ENCODE assay signal across 1 cellular context in the genomic region with DNA sequence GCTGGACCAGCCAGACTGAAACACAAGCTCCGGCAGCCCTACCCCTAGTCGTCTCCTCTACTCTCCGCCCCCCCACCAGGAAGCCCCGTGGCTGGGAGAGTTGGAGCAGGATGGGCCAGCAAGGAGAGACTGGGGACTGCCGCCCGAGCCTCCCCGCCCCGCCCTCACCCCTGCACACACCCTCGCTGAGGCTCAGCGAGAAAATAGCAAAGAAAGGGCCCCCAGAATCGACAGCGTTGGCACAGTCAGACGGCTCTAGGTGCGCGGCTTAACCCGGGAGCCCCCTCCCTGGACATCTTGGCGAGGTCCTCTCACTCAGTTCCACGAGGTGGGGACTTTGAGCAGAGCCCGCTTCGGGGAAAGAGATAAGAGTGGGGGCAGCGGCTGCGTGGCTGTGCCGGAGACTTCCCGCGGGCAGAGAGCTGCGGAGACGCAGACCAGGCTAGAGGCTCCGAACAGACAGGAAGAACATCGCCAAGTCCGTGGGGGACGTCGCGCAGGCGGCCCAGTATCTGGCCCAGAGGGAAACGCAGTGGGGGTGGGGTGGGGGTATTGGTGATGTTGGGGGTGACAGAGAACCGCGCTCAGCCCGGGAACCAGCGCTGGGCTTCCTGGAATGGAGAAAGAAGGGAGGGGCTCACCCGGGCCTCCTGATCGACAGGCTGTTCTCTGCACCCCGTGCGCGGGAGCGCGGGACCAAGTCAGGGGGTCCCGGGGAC.
TF ChIP-seq lines count a peak whose summit lies in the region.

No MANE protein-coding gene starts in this region.

TF ChIP-seq in K562, 482 proteins besides CTCF, POLR2A, EP300 and RAD21 (continued from another document and continues in another):
- no peak for TF ChIP-seq ZNF174 (CRISPR knock-in tag; IDR thresholded peaks at IDR 0.05)
- TF ChIP-seq POLR2G (IDR thresholded peaks at IDR 0.05; ENCODE audit: low read depth, low read length) = peak; percentile 78
- TF ChIP-seq CBFB (CRISPR knock-in tag; IDR thresholded peaks at IDR 0.05) = no peak
- no peak for TF ChIP-seq TBP (optimal IDR thresholded peaks at IDR 0.05; ENCODE audit: low read depth, low read length)
- TF ChIP-seq OTX1 (CRISPR knock-in tag; IDR thresholded peaks at IDR 0.05) = no peak
- no peak for TF ChIP-seq GABPB2 (CRISPR knock-in tag; conservative IDR thresholded peaks at IDR 0.05)
- 0 out of 2 replicates have a peak, but pooled peaks have one; percentile 7 for TF ChIP-seq BCOR (IDR thresholded peaks at IDR 0.05)
- TF ChIP-seq JUN (IDR thresholded peaks at IDR 0.05; ENCODE audit: borderline replicate concordance, low read depth, low read length) = no peak
- TF ChIP-seq JUN (CRISPR knock-in tag; IDR thresholded peaks at IDR 0.05; ENCODE audit: borderline replicate concordance) = no peak
- peak; percentile 8; the same call in 1 of the 2 replicates for TF ChIP-seq ZNF316 (IDR thresholded peaks at IDR 0.05)
- TF ChIP-seq HMG20B (CRISPR knock-in tag; IDR thresholded peaks at IDR 0.05) = no peak
- TF ChIP-seq, protein P1, sequence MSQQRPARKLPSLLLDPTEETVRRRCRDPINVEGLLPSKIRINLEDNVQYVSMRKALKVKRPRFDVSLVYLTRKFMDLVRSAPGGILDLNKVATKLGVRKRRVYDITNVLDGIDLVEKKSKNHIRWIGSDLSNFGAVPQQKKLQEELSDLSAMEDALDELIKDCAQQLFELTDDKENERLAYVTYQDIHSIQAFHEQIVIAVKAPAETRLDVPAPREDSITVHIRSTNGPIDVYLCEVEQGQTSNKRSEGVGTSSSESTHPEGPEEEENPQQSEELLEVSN (IDR thresholded peaks at IDR 0.05; ENCODE audit: borderline replicate concordance in 1 of 2, extremely low read depth in 1 of 2, insufficient read depth in 1 of 2, insufficient read length in 1 of 2, low read depth in 1 of 2, low read length in 1 of 2, poor library complexity in 1 of 2, severe bottlenecking in 1 of 2) = peak in 1 of 2 experiments; percentile 55
- TF ChIP-seq, protein P2, sequence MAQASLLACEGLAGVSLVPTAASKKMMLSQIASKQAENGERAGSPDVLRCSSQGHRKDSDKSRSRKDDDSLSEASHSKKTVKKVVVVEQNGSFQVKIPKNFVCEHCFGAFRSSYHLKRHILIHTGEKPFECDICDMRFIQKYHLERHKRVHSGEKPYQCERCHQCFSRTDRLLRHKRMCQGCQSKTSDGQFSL (CRISPR knock-in tag; IDR thresholded peaks at IDR 0.05) = peak; percentile 79; the same call in 1 of the 2 replicates
- TF ChIP-seq, protein P2 (tag; IDR thresholded peaks at IDR 0.05) = peak in 1 of 2 experiments; percentile 31; a peak in 1 of 4 replicates
- no peak for TF ChIP-seq ZNF76 (CRISPR knock-in tag; IDR thresholded peaks at IDR 0.05; ENCODE audit: borderline replicate concordance)
- TF ChIP-seq ILF3 (IDR thresholded peaks at IDR 0.05; ENCODE audit: borderline replicate concordance) = no peak
- no peak for TF ChIP-seq RBM15 (IDR thresholded peaks at IDR 0.05; ENCODE audit: insufficient read depth, low read length)
- TF ChIP-seq ASH1L (IDR thresholded peaks at IDR 0.05; ENCODE audit: borderline replicate concordance, low read depth, partially characterized antibody) = no peak
- TF ChIP-seq, protein P3, sequence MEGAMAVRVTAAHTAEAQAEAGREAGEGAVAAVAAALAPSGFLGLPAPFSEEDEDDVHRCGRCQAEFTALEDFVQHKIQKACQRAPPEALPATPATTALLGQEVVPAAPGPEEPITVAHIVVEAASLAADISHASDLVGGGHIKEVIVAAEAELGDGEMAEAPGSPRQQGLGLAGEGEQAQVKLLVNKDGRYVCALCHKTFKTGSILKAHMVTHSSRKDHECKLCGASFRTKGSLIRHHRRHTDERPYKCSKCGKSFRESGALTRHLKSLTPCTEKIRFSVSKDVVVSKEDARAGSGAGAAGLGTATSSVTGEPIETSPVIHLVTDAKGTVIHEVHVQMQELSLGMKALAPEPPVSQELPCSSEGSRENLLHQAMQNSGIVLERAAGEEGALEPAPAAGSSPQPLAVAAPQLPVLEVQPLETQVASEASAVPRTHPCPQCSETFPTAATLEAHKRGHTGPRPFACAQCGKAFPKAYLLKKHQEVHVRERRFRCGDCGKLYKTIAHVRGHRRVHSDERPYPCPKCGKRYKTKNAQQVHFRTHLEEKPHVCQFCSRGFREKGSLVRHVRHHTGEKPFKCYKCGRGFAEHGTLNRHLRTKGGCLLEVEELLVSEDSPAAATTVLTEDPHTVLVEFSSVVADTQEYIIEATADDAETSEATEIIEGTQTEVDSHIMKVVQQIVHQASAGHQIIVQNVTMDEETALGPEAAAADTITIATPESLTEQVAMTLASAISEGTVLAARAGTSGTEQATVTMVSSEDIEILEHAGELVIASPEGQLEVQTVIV (CRISPR knock-in tag; IDR thresholded peaks at IDR 0.05; ENCODE audit: borderline replicate concordance) = no peak
- TF ChIP-seq, protein P4, sequence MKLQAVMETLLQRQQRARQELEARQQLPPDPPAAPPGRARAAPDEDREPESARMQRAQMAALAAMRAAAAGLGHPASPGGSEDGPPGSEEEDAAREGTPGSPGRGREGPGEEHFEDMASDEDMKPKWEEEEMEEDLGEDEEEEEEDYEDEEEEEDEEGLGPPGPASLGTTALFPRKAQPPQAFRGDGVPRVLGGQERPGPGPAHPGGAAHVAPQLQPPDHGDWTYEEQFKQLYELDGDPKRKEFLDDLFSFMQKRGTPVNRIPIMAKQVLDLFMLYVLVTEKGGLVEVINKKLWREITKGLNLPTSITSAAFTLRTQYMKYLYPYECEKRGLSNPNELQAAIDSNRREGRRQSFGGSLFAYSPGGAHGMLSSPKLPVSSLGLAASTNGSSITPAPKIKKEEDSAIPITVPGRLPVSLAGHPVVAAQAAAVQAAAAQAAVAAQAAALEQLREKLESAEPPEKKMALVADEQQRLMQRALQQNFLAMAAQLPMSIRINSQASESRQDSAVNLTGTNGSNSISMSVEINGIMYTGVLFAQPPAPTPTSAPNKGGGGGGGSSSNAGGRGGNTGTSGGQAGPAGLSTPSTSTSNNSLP (IDR thresholded peaks at IDR 0.05; ENCODE audit: borderline replicate concordance, low read depth, low read length) = no peak
- peak; percentile 19; the same call in 1 of the 2 replicates for TF ChIP-seq ATF7 (IDR thresholded peaks at IDR 0.05)
- no peak for TF ChIP-seq ZNF551 (CRISPR knock-in tag; IDR thresholded peaks at IDR 0.05)
- TF ChIP-seq, protein P5, sequence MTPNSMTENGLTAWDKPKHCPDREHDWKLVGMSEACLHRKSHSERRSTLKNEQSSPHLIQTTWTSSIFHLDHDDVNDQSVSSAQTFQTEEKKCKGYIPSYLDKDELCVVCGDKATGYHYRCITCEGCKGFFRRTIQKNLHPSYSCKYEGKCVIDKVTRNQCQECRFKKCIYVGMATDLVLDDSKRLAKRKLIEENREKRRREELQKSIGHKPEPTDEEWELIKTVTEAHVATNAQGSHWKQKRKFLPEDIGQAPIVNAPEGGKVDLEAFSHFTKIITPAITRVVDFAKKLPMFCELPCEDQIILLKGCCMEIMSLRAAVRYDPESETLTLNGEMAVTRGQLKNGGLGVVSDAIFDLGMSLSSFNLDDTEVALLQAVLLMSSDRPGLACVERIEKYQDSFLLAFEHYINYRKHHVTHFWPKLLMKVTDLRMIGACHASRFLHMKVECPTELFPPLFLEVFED (CRISPR knock-in tag; conservative IDR thresholded peaks at IDR 0.05) = no peak
- peak; percentile 31 for TF ChIP-seq HMGN3 (IDR thresholded peaks at IDR 0.05; ENCODE audit: borderline replicate concordance, extremely low read depth, insufficient read length, low read depth, low read length)
- TF ChIP-seq ZBTB1 (CRISPR knock-in tag; IDR thresholded peaks at IDR 0.05; ENCODE audit: borderline replicate concordance, low read depth) = no peak
- no peak for TF ChIP-seq ZFP36 (IDR thresholded peaks at IDR 0.05; ENCODE audit: low read depth, low read length, partially characterized antibody)
- TF ChIP-seq RBM14 (IDR thresholded peaks at IDR 0.05; ENCODE audit: borderline replicate concordance, insufficient read depth, low read depth, low read length) = no peak
- TF ChIP-seq PHTF2 (CRISPR knock-in tag; IDR thresholded peaks at IDR 0.05) = no peak
- TF ChIP-seq FOXP1 (CRISPR knock-in tag; IDR thresholded peaks at IDR 0.05) = no peak
- no peak for TF ChIP-seq NFRKB (IDR thresholded peaks at IDR 0.05; ENCODE audit: low read depth)
- TF ChIP-seq POLR3A (IDR thresholded peaks at IDR 0.05; ENCODE audit: borderline replicate concordance, extremely low read depth, insufficient read depth, insufficient read length) = no peak
- TF ChIP-seq, protein P6, sequence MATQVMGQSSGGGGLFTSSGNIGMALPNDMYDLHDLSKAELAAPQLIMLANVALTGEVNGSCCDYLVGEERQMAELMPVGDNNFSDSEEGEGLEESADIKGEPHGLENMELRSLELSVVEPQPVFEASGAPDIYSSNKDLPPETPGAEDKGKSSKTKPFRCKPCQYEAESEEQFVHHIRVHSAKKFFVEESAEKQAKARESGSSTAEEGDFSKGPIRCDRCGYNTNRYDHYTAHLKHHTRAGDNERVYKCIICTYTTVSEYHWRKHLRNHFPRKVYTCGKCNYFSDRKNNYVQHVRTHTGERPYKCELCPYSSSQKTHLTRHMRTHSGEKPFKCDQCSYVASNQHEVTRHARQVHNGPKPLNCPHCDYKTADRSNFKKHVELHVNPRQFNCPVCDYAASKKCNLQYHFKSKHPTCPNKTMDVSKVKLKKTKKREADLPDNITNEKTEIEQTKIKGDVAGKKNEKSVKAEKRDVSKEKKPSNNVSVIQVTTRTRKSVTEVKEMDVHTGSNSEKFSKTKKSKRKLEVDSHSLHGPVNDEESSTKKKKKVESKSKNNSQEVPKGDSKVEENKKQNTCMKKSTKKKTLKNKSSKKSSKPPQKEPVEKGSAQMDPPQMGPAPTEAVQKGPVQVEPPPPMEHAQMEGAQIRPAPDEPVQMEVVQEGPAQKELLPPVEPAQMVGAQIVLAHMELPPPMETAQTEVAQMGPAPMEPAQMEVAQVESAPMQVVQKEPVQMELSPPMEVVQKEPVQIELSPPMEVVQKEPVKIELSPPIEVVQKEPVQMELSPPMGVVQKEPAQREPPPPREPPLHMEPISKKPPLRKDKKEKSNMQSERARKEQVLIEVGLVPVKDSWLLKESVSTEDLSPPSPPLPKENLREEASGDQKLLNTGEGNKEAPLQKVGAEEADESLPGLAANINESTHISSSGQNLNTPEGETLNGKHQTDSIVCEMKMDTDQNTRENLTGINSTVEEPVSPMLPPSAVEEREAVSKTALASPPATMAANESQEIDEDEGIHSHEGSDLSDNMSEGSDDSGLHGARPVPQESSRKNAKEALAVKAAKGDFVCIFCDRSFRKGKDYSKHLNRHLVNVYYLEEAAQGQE (CRISPR knock-in tag; IDR thresholded peaks at IDR 0.05; ENCODE audit: low read depth) = no peak
- TF ChIP-seq, protein P7, sequence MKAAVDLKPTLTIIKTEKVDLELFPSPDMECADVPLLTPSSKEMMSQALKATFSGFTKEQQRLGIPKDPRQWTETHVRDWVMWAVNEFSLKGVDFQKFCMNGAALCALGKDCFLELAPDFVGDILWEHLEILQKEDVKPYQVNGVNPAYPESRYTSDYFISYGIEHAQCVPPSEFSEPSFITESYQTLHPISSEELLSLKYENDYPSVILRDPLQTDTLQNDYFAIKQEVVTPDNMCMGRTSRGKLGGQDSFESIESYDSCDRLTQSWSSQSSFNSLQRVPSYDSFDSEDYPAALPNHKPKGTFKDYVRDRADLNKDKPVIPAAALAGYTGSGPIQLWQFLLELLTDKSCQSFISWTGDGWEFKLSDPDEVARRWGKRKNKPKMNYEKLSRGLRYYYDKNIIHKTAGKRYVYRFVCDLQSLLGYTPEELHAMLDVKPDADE (conservative IDR thresholded peaks at IDR 0.05; ENCODE audit: control insufficient read depth, low read depth, low read length) = no peak; the same call in 1 of the 2 replicates
- TF ChIP-seq HNRNPUL1 (IDR thresholded peaks at IDR 0.05; ENCODE audit: low read length) = no peak
- no peak for TF ChIP-seq ZEB2 (IDR thresholded peaks at IDR 0.05)
- no peak for TF ChIP-seq ZNF23 (CRISPR knock-in tag; IDR thresholded peaks at IDR 0.05)
- no peak for TF ChIP-seq NFE2L1 (tag; IDR thresholded peaks at IDR 0.05; ENCODE audit: borderline replicate concordance, low read depth)
- TF ChIP-seq MTA3 (IDR thresholded peaks at IDR 0.05; ENCODE audit: borderline replicate concordance) = 0 out of 2 replicates have a peak, but pooled peaks have one; percentile 15
- no peak for TF ChIP-seq MIER1 (IDR thresholded peaks at IDR 0.05; ENCODE audit: low read depth)
- TF ChIP-seq, protein P8, sequence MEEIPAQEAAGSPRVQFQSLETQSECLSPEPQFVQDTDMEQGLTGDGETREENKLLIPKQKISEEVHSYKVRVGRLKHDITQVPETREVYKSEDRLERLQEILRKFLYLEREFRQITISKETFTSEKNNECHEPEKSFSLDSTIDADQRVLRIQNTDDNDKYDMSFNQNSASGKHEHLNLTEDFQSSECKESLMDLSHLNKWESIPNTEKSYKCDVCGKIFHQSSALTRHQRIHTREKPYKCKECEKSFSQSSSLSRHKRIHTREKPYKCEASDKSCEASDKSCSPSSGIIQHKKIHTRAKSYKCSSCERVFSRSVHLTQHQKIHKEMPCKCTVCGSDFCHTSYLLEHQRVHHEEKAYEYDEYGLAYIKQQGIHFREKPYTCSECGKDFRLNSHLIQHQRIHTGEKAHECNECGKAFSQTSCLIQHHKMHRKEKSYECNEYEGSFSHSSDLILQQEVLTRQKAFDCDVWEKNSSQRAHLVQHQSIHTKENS (CRISPR knock-in tag; IDR thresholded peaks at IDR 0.05) = no peak
- no peak for TF ChIP-seq TEAD2 (tag; IDR thresholded peaks at IDR 0.05)
- no peak for TF ChIP-seq ZKSCAN8 (CRISPR knock-in tag; IDR thresholded peaks at IDR 0.05)
- TF ChIP-seq HCFC1 (IDR thresholded peaks at IDR 0.05; ENCODE audit: low read depth, low read length) = no peak
- TF ChIP-seq CTBP1 (IDR thresholded peaks at IDR 0.05; ENCODE audit: borderline replicate concordance) = peak; percentile 24; the same call in 1 of the 2 replicates
- TF ChIP-seq NR4A1 (CRISPR knock-in tag; IDR thresholded peaks at IDR 0.05) = no peak
- no peak for TF ChIP-seq NR4A1 (tag; IDR thresholded peaks at IDR 0.05)
- TF ChIP-seq, protein P9, sequence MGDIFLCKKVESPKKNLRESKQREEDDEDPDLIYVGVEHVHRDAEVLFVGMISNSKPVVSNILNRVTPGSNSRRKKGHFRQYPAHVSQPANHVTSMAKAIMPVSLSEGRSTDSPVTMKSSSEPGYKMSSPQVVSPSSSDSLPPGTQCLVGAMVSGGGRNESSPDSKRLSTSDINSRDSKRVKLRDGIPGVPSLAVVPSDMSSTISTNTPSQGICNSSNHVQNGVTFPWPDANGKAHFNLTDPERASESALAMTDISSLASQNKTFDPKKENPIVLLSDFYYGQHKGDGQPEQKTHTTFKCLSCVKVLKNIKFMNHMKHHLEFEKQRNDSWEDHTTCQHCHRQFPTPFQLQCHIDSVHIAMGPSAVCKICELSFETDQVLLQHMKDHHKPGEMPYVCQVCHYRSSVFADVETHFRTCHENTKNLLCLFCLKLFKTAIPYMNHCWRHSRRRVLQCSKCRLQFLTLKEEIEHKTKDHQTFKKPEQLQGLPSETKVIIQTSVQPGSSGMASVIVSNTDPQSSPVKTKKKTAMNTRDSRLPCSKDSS (IDR thresholded peaks at IDR 0.05; ENCODE audit: low read depth, partially characterized antibody) = no peak
- TF ChIP-seq RBBP5 (IDR thresholded peaks at IDR 0.05; ENCODE audit: borderline replicate concordance, insufficient read depth, low read length, poor library complexity, severe bottlenecking) = no peak
